10 cellular contexts compared by ENCODE assay signal in the genomic region with DNA sequence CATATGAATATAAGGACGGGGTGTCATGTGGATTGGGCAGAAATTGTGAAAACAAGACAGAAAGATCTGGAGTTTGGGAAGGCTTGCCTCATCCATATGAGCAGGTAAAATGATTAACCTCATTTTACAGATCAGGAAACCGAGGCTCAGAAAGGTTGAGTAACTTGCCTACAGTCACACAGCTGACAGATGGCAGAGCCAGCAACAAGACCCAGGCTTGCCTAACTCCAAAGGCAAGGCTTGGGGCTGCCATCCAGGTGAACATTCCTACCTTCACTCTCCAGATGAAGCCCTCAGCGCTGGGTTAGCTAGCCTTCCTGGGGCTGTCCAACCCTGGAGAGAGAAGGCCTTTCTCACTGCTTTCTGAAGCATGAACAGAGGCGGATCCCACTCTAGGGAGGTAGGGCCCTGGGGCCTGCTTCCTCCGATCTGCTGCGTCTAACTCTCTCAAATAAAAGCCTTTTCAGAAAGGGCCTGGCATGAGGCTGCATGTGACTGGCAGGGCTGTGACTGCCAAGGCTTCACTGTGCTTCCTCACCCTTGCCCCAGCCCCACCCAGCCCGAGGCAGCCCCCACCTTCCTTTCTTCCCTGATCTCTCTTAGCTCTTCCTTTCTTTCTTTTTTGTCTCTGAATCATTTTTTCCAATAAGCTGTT.
A peak's percentile ranks its signal among the peaks of the same experiment; 100 is the strongest.
DNase-seq lines count a peak whose midpoint lies in the region; ATAC-seq and TF ChIP-seq lines count a peak whose summit lies in the region.
"Had no signal": no experiment of that assay in that cellular context is flagged by ENCODE, and none has a peak within 500 bp of the region (broad histone marks: within the 10 kb centered on the region; RNA-seq: fewer than 3 reads in every experiment).

No MANE protein-coding gene starts in this region.

- no peaks in the 10 kb centered on the region for H3K9me3 Mint-ChIP-seq in stimulated activated naive CD8-positive, alpha-beta T cell treated with anti-CD3 and anti-CD28 coated beads, Interleukin-15, amount 100 ng/mL, for 72 hours
- H3K9me3 Mint-ChIP-seq: activated T-helper 1 cell treated with anti-CD3 and anti-CD28 coated beads, Interleukin-12 subunit alpha, Interleukin-12 subunit beta, Interleukin-2, Interleukin-4 antibody, amounts not matched to agents 30 ng/mL and 10 ng/mL and 1 ng/mL, durations not matched to agents 14 hours and 24 hours and 36 hours had no signal

- TF ChIP-seq CTCF in gastrocnemius medialis (IDR thresholded peaks at IDR 0.05 in 4 of 5, conservative IDR thresholded peaks at IDR 0.05 in 1 of 5): no peak

- H3K4me3 Mint-ChIP-seq in stimulated activated naive CD8-positive, alpha-beta T cell treated with anti-CD3 and anti-CD28 coated beads, Interleukin-15, amount 100 ng/mL, for 72 hours: no peak overlapping the region
- H3K4me3 Mint-ChIP-seq: activated T-helper 1 cell treated with anti-CD3 and anti-CD28 coated beads, Interleukin-12 subunit alpha, Interleukin-12 subunit beta, Interleukin-2, Interleukin-4 antibody, amounts not matched to agents 30 ng/mL and 10 ng/mL and 1 ng/mL, durations not matched to agents 14 hours and 24 hours and 36 hours had no signal

- no peaks in the 10 kb centered on the region for H3K9me3 ChIP-seq in gastrocnemius medialis

- H3K27me3 ChIP-seq in gastrocnemius medialis: no peaks in the 10 kb centered on the region

- peak; percentile 57 for ATAC-seq in left lobe of liver
- no peak for ATAC-seq in stimulated activated naive CD8-positive, alpha-beta T cell treated with anti-CD3 and anti-CD28 coated beads, Interleukin-15, amount 100 ng/mL, for 72 hours
- ATAC-seq in gastrocnemius medialis: no peak
- no peak for ATAC-seq in HG02938 (IDR thresholded peaks at IDR 0.05; ENCODE audit: unreplicated experiment)

- in situ Hi-C loops in gastrocnemius medialis (cut with MboI; ENCODE audit: low sequenced_read_pairs in 4 of 4): no loop called here

- no peak for TF ChIP-seq POLR2A in gastrocnemius medialis (IDR thresholded peaks at IDR 0.05)

- intact Hi-C loops in gastrocnemius medialis (cut with DNase I; ENCODE audit: low total_unique reads): no loop called here

- H3K27ac ChIP-seq in cingulate gyrus (ENCODE audit: low read depth, low read length) (peak overlapping the region; percentile 99), gastrocnemius medialis (no peak overlapping the region)

- peaks cover 34% of the 10 kb centered on the region for H3K27me3 Mint-ChIP-seq in stimulated activated naive CD8-positive, alpha-beta T cell treated with anti-CD3 and anti-CD28 coated beads, Interleukin-15, amount 100 ng/mL, for 72 hours

- H3K27ac Mint-ChIP-seq in stimulated activated naive CD8-positive, alpha-beta T cell treated with anti-CD3 and anti-CD28 coated beads, Interleukin-15, amount 100 ng/mL, for 72 hours: peak overlapping the region; percentile 8 to 82
- H3K27ac Mint-ChIP-seq: activated T-helper 1 cell treated with anti-CD3 and anti-CD28 coated beads, Interleukin-12 subunit alpha, Interleukin-12 subunit beta, Interleukin-2, Interleukin-4 antibody, amounts not matched to agents 30 ng/mL and 10 ng/mL and 1 ng/mL, durations not matched to agents 14 hours and 24 hours and 36 hours had no signal

- H3K4me3 ChIP-seq in gastrocnemius medialis: no peak overlapping the region

- peaks cover 28% of the 10 kb centered on the region for H3K4me1 Mint-ChIP-seq in stimulated activated naive CD8-positive, alpha-beta T cell treated with anti-CD3 and anti-CD28 coated beads, Interleukin-15, amount 100 ng/mL, for 72 hours

- no peaks in the 10 kb centered on the region for H3K36me3 ChIP-seq in gastrocnemius medialis

- peak; percentile 67 for DNase-seq in NCI-H1092 treated with DMSO at 0.1 percent for 48 hours (lab: John Stamatoyannopoulos, UW)
- DNase-seq in left lobe of liver (ENCODE audit: low spot score): no peak
- no peak for DNase-seq in stimulated activated naive CD8-positive, alpha-beta T cell treated with anti-CD3 and anti-CD28 coated beads, Interleukin-15, amount 100 ng/mL, for 72 hours
- no peak for DNase-seq in ureter (ENCODE audit: low spot score)
- no peak for DNase-seq in gastrocnemius medialis
- DNase-seq: EL, NCI-H1694 had no signal

- peaks cover 11 to 16% of the 10 kb centered on the region in 2 donors for H3K4me1 ChIP-seq in gastrocnemius medialis
